ENCODE assay signal across 1 cellular context in genomic region chr1:207172321-207172720, GRCh38.
A peak's percentile ranks its signal among the peaks of the same experiment; 100 is the strongest.
TF ChIP-seq lines count a peak whose summit lies in the region.

No MANE protein-coding gene starts in this region.

TF ChIP-seq in GM12878, 131 proteins besides CTCF, POLR2A, EP300 and RAD21:
- TF ChIP-seq SIN3A (IDR thresholded peaks at IDR 0.05; ENCODE audit: low read depth, low read length) (no peak), PKNOX1 (IDR thresholded peaks at IDR 0.05) (0 out of 2 replicates have a peak, but pooled peaks have one; percentile 12)
